Comparison of ENCODE assay signal across 8 cellular contexts in genomic region chr20:2248837-2249236, GRCh38. TPM values are rescaled to one million over a fixed set of nuclear protein-coding genes. Genes with fewer than 3 reads are reported as not detected.
"Had no signal": no experiment of that assay in that cellular context is flagged by ENCODE, and none has a peak within 500 bp of the region (broad histone marks: within the 10 kb centered on the region; RNA-seq: fewer than 3 reads in every experiment).

No MANE protein-coding gene starts in this region.

- DNase-seq: GDM1, GF-D8 had no signal

- FAIRE-seq: G401.6, GM12878, GM12891, GM12892, GM18507, GM19239 had no signal

- ATAC-seq: GM12878 had no signal

- H3K4me3 ChIP-seq: GM12878 had no signal

RNA-seq across cellular contexts. Expression of gene TGM3, which starts 47.0 kb away (rescaled TPM):
- total RNA-seq: GM12878 had no signal
- polyA plus RNA-seq: GM12878 had no signal
